1 cellular context compared by ENCODE assay signal in the genomic region with DNA sequence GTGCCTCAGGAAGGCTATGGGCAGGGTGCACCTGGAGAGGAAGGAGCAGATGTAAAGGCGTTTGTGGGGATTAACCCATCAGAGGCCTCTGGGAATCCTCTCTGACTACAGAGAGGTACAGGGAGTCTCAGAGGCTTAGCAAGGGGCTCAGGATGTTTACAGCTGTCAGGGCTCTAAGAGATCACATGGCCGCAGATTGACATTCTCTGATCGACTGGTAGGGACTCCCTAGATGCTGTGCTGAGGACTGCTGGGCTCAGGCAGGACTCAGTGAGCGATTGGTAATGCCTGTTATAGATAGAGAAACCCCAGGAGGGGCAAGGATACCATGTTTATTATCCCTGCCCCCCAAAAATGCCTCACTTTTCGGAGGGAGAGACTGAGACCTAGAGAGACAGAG.
TF ChIP-seq lines count a peak whose summit lies in the region.

No MANE protein-coding gene starts in this region.

TF ChIP-seq in H1, 55 proteins besides CTCF, POLR2A, EP300 and RAD21 (continued from another document):
- TF ChIP-seq, protein P1, sequence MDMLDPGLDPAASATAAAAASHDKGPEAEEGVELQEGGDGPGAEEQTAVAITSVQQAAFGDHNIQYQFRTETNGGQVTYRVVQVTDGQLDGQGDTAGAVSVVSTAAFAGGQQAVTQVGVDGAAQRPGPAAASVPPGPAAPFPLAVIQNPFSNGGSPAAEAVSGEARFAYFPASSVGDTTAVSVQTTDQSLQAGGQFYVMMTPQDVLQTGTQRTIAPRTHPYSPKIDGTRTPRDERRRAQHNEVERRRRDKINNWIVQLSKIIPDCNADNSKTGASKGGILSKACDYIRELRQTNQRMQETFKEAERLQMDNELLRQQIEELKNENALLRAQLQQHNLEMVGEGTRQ (IDR thresholded peaks at IDR 0.05; ENCODE audit: low read length) = 0 out of 2 replicates have a peak, but pooled peaks have one; percentile 51
- no peak for TF ChIP-seq HDAC2 (IDR thresholded peaks at IDR 0.05; ENCODE audit: borderline replicate concordance in 1 of 2, low read depth in 2 of 2, low read length in 2 of 2)
- no peak for TF ChIP-seq RNF2 (IDR thresholded peaks at IDR 0.05; ENCODE audit: borderline replicate concordance, low read depth, low read length, missing control alignments, poor library complexity, severe bottlenecking)
- TF ChIP-seq, protein P2, sequence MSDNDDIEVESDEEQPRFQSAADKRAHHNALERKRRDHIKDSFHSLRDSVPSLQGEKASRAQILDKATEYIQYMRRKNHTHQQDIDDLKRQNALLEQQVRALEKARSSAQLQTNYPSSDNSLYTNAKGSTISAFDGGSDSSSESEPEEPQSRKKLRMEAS (IDR thresholded peaks at IDR 0.05) = peak; percentile 59
- TF ChIP-seq, protein P3, sequence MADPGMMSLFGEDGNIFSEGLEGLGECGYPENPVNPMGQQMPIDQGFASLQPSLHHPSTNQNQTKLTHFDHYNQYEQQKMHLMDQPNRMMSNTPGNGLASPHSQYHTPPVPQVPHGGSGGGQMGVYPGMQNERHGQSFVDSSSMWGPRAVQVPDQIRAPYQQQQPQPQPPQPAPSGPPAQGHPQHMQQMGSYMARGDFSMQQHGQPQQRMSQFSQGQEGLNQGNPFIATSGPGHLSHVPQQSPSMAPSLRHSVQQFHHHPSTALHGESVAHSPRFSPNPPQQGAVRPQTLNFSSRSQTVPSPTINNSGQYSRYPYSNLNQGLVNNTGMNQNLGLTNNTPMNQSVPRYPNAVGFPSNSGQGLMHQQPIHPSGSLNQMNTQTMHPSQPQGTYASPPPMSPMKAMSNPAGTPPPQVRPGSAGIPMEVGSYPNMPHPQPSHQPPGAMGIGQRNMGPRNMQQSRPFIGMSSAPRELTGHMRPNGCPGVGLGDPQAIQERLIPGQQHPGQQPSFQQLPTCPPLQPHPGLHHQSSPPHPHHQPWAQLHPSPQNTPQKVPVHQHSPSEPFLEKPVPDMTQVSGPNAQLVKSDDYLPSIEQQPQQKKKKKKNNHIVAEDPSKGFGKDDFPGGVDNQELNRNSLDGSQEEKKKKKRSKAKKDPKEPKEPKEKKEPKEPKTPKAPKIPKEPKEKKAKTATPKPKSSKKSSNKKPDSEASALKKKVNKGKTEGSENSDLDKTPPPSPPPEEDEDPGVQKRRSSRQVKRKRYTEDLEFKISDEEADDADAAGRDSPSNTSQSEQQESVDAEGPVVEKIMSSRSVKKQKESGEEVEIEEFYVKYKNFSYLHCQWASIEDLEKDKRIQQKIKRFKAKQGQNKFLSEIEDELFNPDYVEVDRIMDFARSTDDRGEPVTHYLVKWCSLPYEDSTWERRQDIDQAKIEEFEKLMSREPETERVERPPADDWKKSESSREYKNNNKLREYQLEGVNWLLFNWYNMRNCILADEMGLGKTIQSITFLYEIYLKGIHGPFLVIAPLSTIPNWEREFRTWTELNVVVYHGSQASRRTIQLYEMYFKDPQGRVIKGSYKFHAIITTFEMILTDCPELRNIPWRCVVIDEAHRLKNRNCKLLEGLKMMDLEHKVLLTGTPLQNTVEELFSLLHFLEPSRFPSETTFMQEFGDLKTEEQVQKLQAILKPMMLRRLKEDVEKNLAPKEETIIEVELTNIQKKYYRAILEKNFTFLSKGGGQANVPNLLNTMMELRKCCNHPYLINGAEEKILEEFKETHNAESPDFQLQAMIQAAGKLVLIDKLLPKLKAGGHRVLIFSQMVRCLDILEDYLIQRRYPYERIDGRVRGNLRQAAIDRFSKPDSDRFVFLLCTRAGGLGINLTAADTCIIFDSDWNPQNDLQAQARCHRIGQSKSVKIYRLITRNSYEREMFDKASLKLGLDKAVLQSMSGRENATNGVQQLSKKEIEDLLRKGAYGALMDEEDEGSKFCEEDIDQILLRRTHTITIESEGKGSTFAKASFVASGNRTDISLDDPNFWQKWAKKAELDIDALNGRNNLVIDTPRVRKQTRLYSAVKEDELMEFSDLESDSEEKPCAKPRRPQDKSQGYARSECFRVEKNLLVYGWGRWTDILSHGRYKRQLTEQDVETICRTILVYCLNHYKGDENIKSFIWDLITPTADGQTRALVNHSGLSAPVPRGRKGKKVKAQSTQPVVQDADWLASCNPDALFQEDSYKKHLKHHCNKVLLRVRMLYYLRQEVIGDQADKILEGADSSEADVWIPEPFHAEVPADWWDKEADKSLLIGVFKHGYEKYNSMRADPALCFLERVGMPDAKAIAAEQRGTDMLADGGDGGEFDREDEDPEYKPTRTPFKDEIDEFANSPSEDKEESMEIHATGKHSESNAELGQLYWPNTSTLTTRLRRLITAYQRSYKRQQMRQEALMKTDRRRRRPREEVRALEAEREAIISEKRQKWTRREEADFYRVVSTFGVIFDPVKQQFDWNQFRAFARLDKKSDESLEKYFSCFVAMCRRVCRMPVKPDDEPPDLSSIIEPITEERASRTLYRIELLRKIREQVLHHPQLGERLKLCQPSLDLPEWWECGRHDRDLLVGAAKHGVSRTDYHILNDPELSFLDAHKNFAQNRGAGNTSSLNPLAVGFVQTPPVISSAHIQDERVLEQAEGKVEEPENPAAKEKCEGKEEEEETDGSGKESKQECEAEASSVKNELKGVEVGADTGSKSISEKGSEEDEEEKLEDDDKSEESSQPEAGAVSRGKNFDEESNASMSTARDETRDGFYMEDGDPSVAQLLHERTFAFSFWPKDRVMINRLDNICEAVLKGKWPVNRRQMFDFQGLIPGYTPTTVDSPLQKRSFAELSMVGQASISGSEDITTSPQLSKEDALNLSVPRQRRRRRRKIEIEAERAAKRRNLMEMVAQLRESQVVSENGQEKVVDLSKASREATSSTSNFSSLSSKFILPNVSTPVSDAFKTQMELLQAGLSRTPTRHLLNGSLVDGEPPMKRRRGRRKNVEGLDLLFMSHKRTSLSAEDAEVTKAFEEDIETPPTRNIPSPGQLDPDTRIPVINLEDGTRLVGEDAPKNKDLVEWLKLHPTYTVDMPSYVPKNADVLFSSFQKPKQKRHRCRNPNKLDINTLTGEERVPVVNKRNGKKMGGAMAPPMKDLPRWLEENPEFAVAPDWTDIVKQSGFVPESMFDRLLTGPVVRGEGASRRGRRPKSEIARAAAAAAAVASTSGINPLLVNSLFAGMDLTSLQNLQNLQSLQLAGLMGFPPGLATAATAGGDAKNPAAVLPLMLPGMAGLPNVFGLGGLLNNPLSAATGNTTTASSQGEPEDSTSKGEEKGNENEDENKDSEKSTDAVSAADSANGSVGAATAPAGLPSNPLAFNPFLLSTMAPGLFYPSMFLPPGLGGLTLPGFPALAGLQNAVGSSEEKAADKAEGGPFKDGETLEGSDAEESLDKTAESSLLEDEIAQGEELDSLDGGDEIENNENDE (IDR thresholded peaks at IDR 0.05; ENCODE audit: insufficient replicate concordance, low read length) = no peak
- no peak for TF ChIP-seq GABPA (IDR thresholded peaks at IDR 0.05; ENCODE audit: borderline replicate concordance, insufficient read depth, low read length)
- no peak for TF ChIP-seq SIX5 (IDR thresholded peaks at IDR 0.05; ENCODE audit: low read depth, low read length)
- no peak for TF ChIP-seq CHD1 (IDR thresholded peaks at IDR 0.05; ENCODE audit: low read depth, low read length)
- no peak for TF ChIP-seq TEAD4 (IDR thresholded peaks at IDR 0.05; ENCODE audit: low read depth, low read length)
- TF ChIP-seq GTF2F1 (IDR thresholded peaks at IDR 0.05; ENCODE audit: borderline replicate concordance, low read depth, low read length) = no peak
- no peak for TF ChIP-seq TCF12 (IDR thresholded peaks at IDR 0.05; ENCODE audit: low read depth, low read length)
- no peak for TF ChIP-seq KDM4A (IDR thresholded peaks at IDR 0.05; ENCODE audit: low read depth, low read length, severe bottlenecking)
- peak; percentile 80; a peak in 3 of 4 replicates for TF ChIP-seq SIN3A (conservative IDR thresholded peaks at IDR 0.05 in 1 of 2, IDR thresholded peaks at IDR 0.05 in 1 of 2; ENCODE audit: low read depth in 1 of 2, low read length in 2 of 2)
- TF ChIP-seq SRF (IDR thresholded peaks at IDR 0.05; ENCODE audit: low read depth, low read length) = peak; percentile 67
- TF ChIP-seq, protein P4, sequence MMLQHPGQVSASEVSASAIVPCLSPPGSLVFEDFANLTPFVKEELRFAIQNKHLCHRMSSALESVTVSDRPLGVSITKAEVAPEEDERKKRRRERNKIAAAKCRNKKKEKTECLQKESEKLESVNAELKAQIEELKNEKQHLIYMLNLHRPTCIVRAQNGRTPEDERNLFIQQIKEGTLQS (IDR thresholded peaks at IDR 0.05; ENCODE audit: insufficient read depth, low read depth, low read length) = no peak
- no peak for TF ChIP-seq JUN (IDR thresholded peaks at IDR 0.05; ENCODE audit: low read depth, low read length)
- TF ChIP-seq BCL11A (IDR thresholded peaks at IDR 0.05; ENCODE audit: low read depth in 2 of 2, low read length in 2 of 2) = no peak
- no peak for TF ChIP-seq RXRA (IDR thresholded peaks at IDR 0.05; ENCODE audit: insufficient read depth, low read depth, low read length)
- no peak for TF ChIP-seq CHD2 (IDR thresholded peaks at IDR 0.05; ENCODE audit: low read length)
